Comparison of ENCODE assay signal across 9 cellular contexts in the genomic region with DNA sequence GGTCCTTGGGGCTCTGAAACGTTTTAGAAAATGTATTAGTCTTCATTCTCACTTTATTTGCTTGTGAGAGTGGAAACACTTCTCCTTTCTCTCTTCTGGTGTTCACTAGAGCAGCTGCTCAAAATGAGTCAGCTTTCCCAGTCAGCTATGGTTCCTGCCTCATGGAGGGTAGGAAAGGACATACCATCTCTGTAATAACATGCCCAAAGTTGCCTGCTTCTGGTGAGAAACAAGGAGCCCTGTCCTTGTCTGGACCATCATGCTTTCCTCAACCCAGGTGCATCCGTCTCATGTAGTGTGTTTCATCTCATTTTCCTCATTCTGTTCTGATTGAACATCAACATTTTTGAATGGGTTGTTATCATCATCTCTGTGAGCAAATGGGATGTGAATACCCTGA. TPM values are rescaled to one million over a fixed set of nuclear protein-coding genes. Genes with fewer than 3 reads are reported as not detected.
DNase-seq lines count a peak whose midpoint lies in the region; ATAC-seq and TF ChIP-seq lines count a peak whose summit lies in the region.
"Had no signal": no experiment of that assay in that cellular context is flagged by ENCODE, and none has a peak within 500 bp of the region (broad histone marks: within the 10 kb centered on the region; RNA-seq: fewer than 3 reads in every experiment).

No MANE protein-coding gene starts in this region.

- no peaks in the 10 kb centered on the region for H3K36me3 Mint-ChIP-seq in endothelial cell (ENCODE audit: low read depth, unreplicated experiment)

- H3K27ac Mint-ChIP-seq in endothelial cell (ENCODE audit: unreplicated experiment), result no peak overlapping the region
- H3K27ac Mint-ChIP-seq: naive B cell had no signal

- DNase-seq in Daoy (ENCODE audit: low read depth) (peak; percentile 73), epithelial cell of proximal tubule (ENCODE audit: low read depth) (peak; percentile 80), GM10248 (ENCODE audit: extremely low spot score) (no peak), DMS79 treated with DMSO at 0.1 percent for 48 hours (lab: John Stamatoyannopoulos, UW) (no peak), thyroid gland (no peak), endothelial cell (ENCODE audit: low spot score) (no peak)
- DNase-seq: naive B cell had no signal

- peaks cover 1% of the 10 kb centered on the region for H3K27me3 Mint-ChIP-seq in endothelial cell (ENCODE audit: unreplicated experiment)
- H3K27me3 Mint-ChIP-seq: naive B cell had no signal

- H3K36me3 ChIP-seq in thyroid gland, result no peaks in the 10 kb centered on the region

- no peak overlapping the region for H3K4me3 Mint-ChIP-seq in endothelial cell (ENCODE audit: unreplicated experiment)
- H3K4me3 Mint-ChIP-seq: naive B cell had no signal

- TF ChIP-seq POLR2A in thyroid gland (IDR thresholded peaks at IDR 0.05), result no peak

- H3K4me3 ChIP-seq in epithelial cell of proximal tubule (ENCODE audit: low read depth, low read length) (no peak overlapping the region), thyroid gland (replicated peaks in 1 of 3) (no peak overlapping the region)

- ATAC-seq in GM21526 (IDR thresholded peaks at IDR 0.05; ENCODE audit: low FRiP score, unreplicated experiment), result peak; percentile 72
- peak; percentile 79 for ATAC-seq in HG03575 (IDR thresholded peaks at IDR 0.05; ENCODE audit: extremely low read depth, insufficient number of reproducible peaks, low FRiP score, unreplicated experiment)

- H3K9me3 ChIP-seq in thyroid gland, result no peaks in the 10 kb centered on the region

- H3K9me3 Mint-ChIP-seq in endothelial cell (ENCODE audit: unreplicated experiment), result no peaks in the 10 kb centered on the region

- no peak overlapping the region for H3K27ac ChIP-seq in thyroid gland

- 56 to 57% methylated on average over 2 of the region's 2 CpGs for WGBS in thyroid gland, 2 donors

- no peaks in the 10 kb centered on the region for H3K4me1 ChIP-seq in thyroid gland

- intact Hi-C loops in thyroid gland (cut with DNase I), result no loop called here

- CTCF ChIA-PET in GM10248 (lab: Yijun Ruan, JAX), result interaction anchor here (2.0 kb wide), 1 partner anchor 11 kb away, joined by 6 read pairs; no protein-coding TSS in a partner anchor

- POLR2A ChIA-PET in GM10248 (lab: Yijun Ruan, JAX), result no interaction called here

- no peaks in the 10 kb centered on the region for H3K4me1 Mint-ChIP-seq in endothelial cell (ENCODE audit: unreplicated experiment)
- H3K4me1 Mint-ChIP-seq: naive B cell had no signal

- TF ChIP-seq CTCF in epithelial cell of proximal tubule (conservative IDR thresholded peaks at IDR 0.05; ENCODE audit: low read depth, low read length) (no peak), GM10248 (IDR thresholded peaks at IDR 0.05; ENCODE audit: control extremely low read depth, extremely low read depth, low read depth, missing control alignments) (no peak), thyroid gland (IDR thresholded peaks at IDR 0.05) (no peak), endothelial cell (IDR thresholded peaks at IDR 0.05; ENCODE audit: unreplicated experiment) (no peak)

- no peaks in the 10 kb centered on the region for H3K27me3 ChIP-seq in thyroid gland

RNA-seq across cellular contexts. Expression of a gene that starts 17.1 kb away (rescaled TPM):
- not detected in 2 replicates for total RNA-seq in Daoy (2014; rRNA removed; shearing (Covaris generic))
- total RNA-seq in epithelial cell of proximal tubule, result 14.1 and 17.9 TPM in 2 replicates
- total RNA-seq in thyroid gland, result not detected
- not detected for total RNA-seq in endothelial cell (ENCODE audit: unreplicated experiment)

Comparison
In these comparisons a context has a peak if more than half of its experiments do, and no peak if none do; other contexts are left out.
1. DNase-seq: peak in Daoy (single experiment) and epithelial cell of proximal tubule (single experiment); none in GM10248 (single experiment), DMS79 treated with DMSO at 0.1 percent for 48 hours (single experiment), thyroid gland (0 of 2) and endothelial cell (single experiment).
2. RNA of a gene that starts 17.1 kb away (total RNA-seq): 14.1 to 17.9 TPM in epithelial cell of proximal tubule; not detected in Daoy, not detected in thyroid gland and not detected in endothelial cell (single experiment); every median in the first group is over 10 times any median in the second.